In genomic region chr11:86660011-86660595, GRCh38 we compare ENCODE assay signal across 1 cellular context.
TF ChIP-seq lines count a peak whose summit lies in the region.

No MANE protein-coding gene starts in this region.

TF ChIP-seq in IMR-90, 13 proteins besides CTCF, POLR2A, EP300 and RAD21 (continued from another document):
- TF ChIP-seq USF2 (IDR thresholded peaks at IDR 0.05; ENCODE audit: low read depth, low read length), result no peak
